20 cellular contexts compared by ENCODE assay signal in genomic region chr19:47023448-47023794, GRCh38. TPM values are rescaled to one million over a fixed set of nuclear protein-coding genes. Genes with fewer than 3 reads are reported as not detected.
A peak's percentile ranks its signal among the peaks of the same experiment; 100 is the strongest.
DNase-seq lines count a peak whose midpoint lies in the region; ATAC-seq, FAIRE-seq and TF ChIP-seq lines count a peak whose summit lies in the region.
"Had no signal": no experiment of that assay in that cellular context is flagged by ENCODE, and none has a peak within 500 bp of the region (broad histone marks: within the 10 kb centered on the region; RNA-seq: fewer than 3 reads in every experiment).

No MANE protein-coding gene starts in this region.

- no peak overlapping the region for H3K9ac ChIP-seq in Loucy (ENCODE audit: low read depth, low read length, poor library complexity, severe bottlenecking)
- H3K9ac ChIP-seq in K562 (ENCODE audit: insufficient read depth in 1 of 2, low read depth in 2 of 2, low read length in 2 of 2): peak overlapping the region in 1 of 2 experiments; percentile 76; a peak in 2 of 4 replicates

- TF ChIP-seq RAD21 in K562 (CRISPR knock-in tag; conservative IDR thresholded peaks at IDR 0.05 in 1 of 2, IDR thresholded peaks at IDR 0.05 in 1 of 2): no peak

- no peaks in the 10 kb centered on the region for H3K36me3 Mint-ChIP-seq in neural crest cell (ENCODE audit: low read depth)
- H3K36me3 Mint-ChIP-seq: activated CD4-positive, alpha-beta memory T cell treated with anti-CD3 and anti-CD28 coated beads for 36 hours; T-cell had no signal

- peaks cover 93% of the 10 kb centered on the region for H3K27me3 Mint-ChIP-seq in neural crest cell (ENCODE audit: low read depth)

- 24% methylated on average over 7 of the region's 7 CpGs for WGBS in K562 (ENCODE audit: insufficient coverage, low coverage, missing lambda C conversion rate)

- H3K4me1 ChIP-seq in Loucy (ENCODE audit: insufficient read depth, low read length, poor library complexity, severe bottlenecking) (no peaks in the 10 kb centered on the region), K562 (replicated peaks in 1 of 2; ENCODE audit: control insufficient read depth in 2 of 2, insufficient read depth in 2 of 2, low read length in 2 of 2) (peaks cover 0 to 44% of the 10 kb centered on the region in 2 experiments; a peak in 3 of 5 replicates), vagina (peaks cover 26% of the 10 kb centered on the region)

- no peaks in the 10 kb centered on the region for H4K20me1 ChIP-seq in Loucy (ENCODE audit: insufficient read depth, low read length, poor library complexity, severe bottlenecking)
- no peaks in the 10 kb centered on the region for H4K20me1 ChIP-seq in K562 (replicated peaks; ENCODE audit: control insufficient read depth, insufficient read depth, low read length)

- H3K4me3 ChIP-seq in Loucy (ENCODE audit: low read length, poor library complexity, severe bottlenecking) (no peak overlapping the region), K562 (no peak overlapping the region), vagina (no peak overlapping the region)
- H3K4me3 ChIP-seq: colonic mucosa, transverse colon had no signal

- DNase-seq in NCI-H510A treated with DMSO at 0.1 percent for 48 hours (lab: John Stamatoyannopoulos, UW) (peak; percentile 15), NCI-H510A (lab: John Stamatoyannopoulos, UW) (no peak), K562 (ENCODE audit: extremely low read depth in 1 of 4, low spot score in 3 of 4) (no peak), neural crest cell (ENCODE audit: low read depth, low spot score) (no peak), SK-N-DZ (ENCODE audit: low spot score) (no peak), EL (no peak), vagina (ENCODE audit: extremely low spot score in 2 of 2) (no peak)
- DNase-seq: ACHN; activated CD4-positive, alpha-beta memory T cell treated with anti-CD3 and anti-CD28 coated beads for 36 hours; activated naive CD4-positive, alpha-beta T cell treated with anti-CD3 and anti-CD28 coated beads, Interleukin-2, amount 50 U/mL, for 16 hours; activated T-cell treated with anti-CD3 and anti-CD28 coated beads, Interleukin-2, amount 50 U/mL, for 1 hour; colonic mucosa; nephron progenitor cell; stimulated activated naive CD8-positive, alpha-beta T cell treated with anti-CD3 and anti-CD28 coated beads, Interleukin-15, Interleukin-2, amounts not matched to agents 100 U/mL and 50 U/mL, for 24 hours; T-cell; transverse colon had no signal

- TF ChIP-seq CTCF in Loucy (conservative IDR thresholded peaks at IDR 0.05; ENCODE audit: low read length): no peak
- TF ChIP-seq CTCF in K562 (IDR thresholded peaks at IDR 0.05 in 2 of 3, conservative IDR thresholded peaks at IDR 0.05 in 1 of 3; ENCODE audit: insufficient read depth in 2 of 3, low read depth in 1 of 3, low read length in 3 of 3): no peak
- no peak for TF ChIP-seq CTCF in neural crest cell (conservative IDR thresholded peaks at IDR 0.05)
- no peak for TF ChIP-seq CTCF in vagina (IDR thresholded peaks at IDR 0.05)

- peak; percentile 52 for FAIRE-seq in K562 (lab: Jason Lieb, UNC)

- H3K27ac ChIP-seq in K562 (ENCODE audit: extremely low read depth, low read depth, low read length): no peak overlapping the region
- H3K27ac ChIP-seq in vagina: no peak overlapping the region
- H3K27ac ChIP-seq: colonic mucosa, transverse colon, VCaP had no signal

- in situ Hi-C loops in K562 (cut with MboI): no loop called here

- POLR2A ChIA-PET in K562 (lab: Yijun Ruan, JAX): interaction anchor here (0.9 to 1.7 kb wide), 3 partner anchors 13 to 23 kb away, joined by 3 to 7 read pairs (median 4); no protein-coding TSS in a partner anchor

- no peaks in the 10 kb centered on the region for H3K36me3 ChIP-seq in Loucy (ENCODE audit: insufficient read depth, low read length)
- H3K36me3 ChIP-seq in K562 (ENCODE audit: control insufficient read depth, insufficient read depth, low read length): no peaks in the 10 kb centered on the region
- H3K36me3 ChIP-seq in vagina: no peaks in the 10 kb centered on the region
- H3K36me3 ChIP-seq: colonic mucosa, transverse colon had no signal

- H3K9me3 Mint-ChIP-seq in neural crest cell: no peaks in the 10 kb centered on the region
- H3K9me3 Mint-ChIP-seq: activated CD4-positive, alpha-beta memory T cell treated with anti-CD3 and anti-CD28 coated beads for 36 hours; nephron progenitor cell; T-cell had no signal

- H3K4me2 ChIP-seq in Loucy (ENCODE audit: low read depth, low read length, poor library complexity, severe bottlenecking): peak overlapping the region; percentile 41
- H3K4me2 ChIP-seq in K562 (ENCODE audit: insufficient read depth, low read length): peak overlapping the region; percentile 20

- no peaks in the 10 kb centered on the region for H3F3A ChIP-seq in Loucy (ENCODE audit: low read depth)

- H3K27me3 ChIP-seq in Loucy (ENCODE audit: insufficient read depth, low read length, poor library complexity, severe bottlenecking): no peaks in the 10 kb centered on the region
- peaks cover 19 to 34% of the 10 kb centered on the region in 2 experiments for H3K27me3 ChIP-seq in K562 (ENCODE audit: control insufficient read depth in 2 of 2, insufficient read depth in 2 of 2, low read length in 2 of 2)
- H3K27me3 ChIP-seq in vagina: peaks cover 12% of the 10 kb centered on the region

- H3K27ac Mint-ChIP-seq in neural crest cell (ENCODE audit: unreplicated experiment): no peak overlapping the region
- H3K27ac Mint-ChIP-seq: activated CD4-positive, alpha-beta memory T cell treated with anti-CD3 and anti-CD28 coated beads for 36 hours; CD14-positive monocyte; nephron progenitor cell; T-cell had no signal

- peak; percentile 18; the same call in 1 of the 3 replicates for ATAC-seq in K562
- ATAC-seq: stimulated activated naive CD8-positive, alpha-beta T cell treated with anti-CD3 and anti-CD28 coated beads, Interleukin-15, Interleukin-2, amounts not matched to agents 100 U/mL and 50 U/mL, for 24 hours had no signal

- BruUV-seq in K562 (replicated peaks; lab: Mats Ljungman, UMichigan): no TSS peak

- H3K79me2 ChIP-seq in Loucy (ENCODE audit: insufficient read depth, low read length): no peaks in the 10 kb centered on the region
- H3K79me2 ChIP-seq in K562 (ENCODE audit: control insufficient read depth, insufficient read depth, low read length): no peaks in the 10 kb centered on the region

- H2AFZ ChIP-seq in Loucy (ENCODE audit: low read length): peak overlapping the region; percentile 78; the same call in 1 of the 2 replicates
- no peak overlapping the region for H2AFZ ChIP-seq in K562 (ENCODE audit: low read depth, low read length)

- TF ChIP-seq EP300 in K562 (IDR thresholded peaks at IDR 0.05; ENCODE audit: low read length): no peak

- H3K9me2 ChIP-seq in Loucy (replicated peaks; ENCODE audit: low read depth, low read length): no peaks in the 10 kb centered on the region

- intact Hi-C loops in K562 (cut with micrococcal nuclease) (no loop called here), vagina (cut with DNase I) (no loop called here)

- TF ChIP-seq POLR2A in K562 (conservative IDR thresholded peaks at IDR 0.05) (no peak), vagina (IDR thresholded peaks at IDR 0.05) (no peak)

- H3K9me1 ChIP-seq in K562 (ENCODE audit: control insufficient read depth, insufficient read depth, low read length): no peaks in the 10 kb centered on the region

- CTCF ChIA-PET in K562 (lab: Yijun Ruan, JAX; ENCODE audit: low intra/inter-chr PET ratio): no interaction called here

- H3K9me3 ChIP-seq in Loucy (ENCODE audit: insufficient read depth, low read depth, low read length) (no peaks in the 10 kb centered on the region), K562 (replicated peaks; ENCODE audit: control insufficient read depth, insufficient read depth, low read depth, low read length) (no peaks in the 10 kb centered on the region), vagina (no peaks in the 10 kb centered on the region)
- H3K9me3 ChIP-seq: colonic mucosa, transverse colon had no signal

- H3K4me3 Mint-ChIP-seq in neural crest cell: peak overlapping the region; percentile 67
- H3K4me3 Mint-ChIP-seq: activated CD4-positive, alpha-beta memory T cell treated with anti-CD3 and anti-CD28 coated beads for 36 hours; nephron progenitor cell; T-cell had no signal

- peaks cover 15% of the 10 kb centered on the region for H3K4me1 Mint-ChIP-seq in neural crest cell

RNA-seq across cellular contexts. Expression of gene NPAS1, which starts 3.8 kb away (rescaled TPM):
- 1.2 and 8.1 TPM in 2 replicates for total RNA-seq in K562 (2011; cell fraction: chromatin; rRNA removed; ENCODE audit: low replicate concordance)
- 4.9 and 6.5 TPM in 2 replicates for total RNA-seq in K562 (2011; cell fraction: nucleolus; rRNA removed)
- total RNA-seq in K562 (2011; cell fraction: nucleoplasm; rRNA removed): 2.3 and 3.4 TPM in 2 replicates
- total RNA-seq in K562 (2014; rRNA removed): 1.2 and 2.0 TPM in 2 replicates
- 0.13 and 0.58 TPM in 2 replicates for total RNA-seq in K562 (2014; rRNA removed; fragmentation: Illumina TruSeq; extraction: Trizol)
- 2.5 and 2.9 TPM in 2 replicates for total RNA-seq in K562 (2015; rRNA removed; fragmentation: Illumina TruSeq; extraction: Trizol)
- 5.2 and 5.3 TPM in 2 replicates for total RNA-seq in K562 (2021)
- 1.6 and 2.4 TPM in 2 replicates for polyA plus RNA-seq in K562 (2011; rRNA removed)
- polyA plus RNA-seq in K562 (2011; cell fraction: cytosol; rRNA removed): 3.2 and 9.4 TPM in 2 replicates
- 6.0 and 12.1 TPM in 2 replicates for polyA plus RNA-seq in K562 (2011; cell fraction: nucleus; rRNA removed)
- polyA plus RNA-seq in K562 (2012): 6.3 and 16.7 TPM in 2 replicates
- polyA plus RNA-seq in K562 (2014; fragmentation: Illumina TruSeq; extraction: Trizol): 1.2 and 3.2 TPM in 2 replicates
- not detected for polyA plus RNA-seq in K562 (2014; fragmentation: Nextera tagmentation; extraction: Ambion mirVana)
- polyA plus RNA-seq in K562 (2014; rRNA removed): 3.0 and 4.6 TPM in 2 replicates
- 0.39 and 0.77 TPM in 2 replicates for polyA minus RNA-seq in K562 (2011; rRNA and poly(A)+ RNA removed)
- polyA minus RNA-seq in K562 (2011; cell fraction: cytosol; rRNA and poly(A)+ RNA removed): 2.5 and 3.5 TPM in 2 replicates
- polyA minus RNA-seq in K562 (2011; cell fraction: nucleus; rRNA and poly(A)+ RNA removed): 2.0 and 2.9 TPM in 2 replicates
- 1.5 and 1.9 TPM in 2 replicates for total RNA-seq in neural crest cell
- 0.72 and 0.76 TPM in 2 replicates for polyA plus RNA-seq in SK-N-DZ (2014; cell fraction: cytosol; rRNA removed)
- 0.98 TPM in 1 of 2 replicates, not detected in the other for polyA plus RNA-seq in SK-N-DZ (2014; cell fraction: nucleus; rRNA removed)
- 0.49 TPM for total RNA-seq in vagina
- total RNA-seq: activated CD4-positive, alpha-beta memory T cell treated with anti-CD3 and anti-CD28 coated beads for 36 hours; Daoy had no signal
- polyA plus RNA-seq: CD14-positive monocyte had no signal

RNA-seq across cellular contexts. Expression of gene TMEM160, which starts 25.0 kb away (rescaled TPM):
- 1.5 and 6.1 TPM in 2 replicates for total RNA-seq in K562 (2011; cell fraction: chromatin; rRNA removed; ENCODE audit: low replicate concordance)
- 30.7 and 31.5 TPM in 2 replicates for total RNA-seq in K562 (2011; cell fraction: nucleolus; rRNA removed)
- total RNA-seq in K562 (2011; cell fraction: nucleoplasm; rRNA removed): 10.5 and 11.2 TPM in 2 replicates
- 95.2 and 166 TPM in 2 replicates for total RNA-seq in K562 (2014; rRNA removed)
- total RNA-seq in K562 (2014; rRNA removed; fragmentation: Illumina TruSeq; extraction: Trizol): 0.64 and 2.4 TPM in 2 replicates
- total RNA-seq in K562 (2015; rRNA removed; fragmentation: Illumina TruSeq; extraction: Trizol): 2.4 and 4.4 TPM in 2 replicates
- 77.6 and 79.5 TPM in 2 replicates for total RNA-seq in K562 (2021)
- polyA plus RNA-seq in K562 (2011; rRNA removed): 8.7 and 14.0 TPM in 2 replicates
- polyA plus RNA-seq in K562 (2011; cell fraction: cytosol; rRNA removed): 44.0 and 160 TPM in 2 replicates
- 12.9 and 22.9 TPM in 2 replicates for polyA plus RNA-seq in K562 (2011; cell fraction: nucleus; rRNA removed)
- 30.2 and 35.3 TPM in 2 replicates for polyA plus RNA-seq in K562 (2012)
- polyA plus RNA-seq in K562 (2014; fragmentation: Illumina TruSeq; extraction: Trizol): 1.4 TPM in 1 of 2 replicates, not detected in the other
- under 1 TPM; 0.10 to 0.25 TPM for polyA plus RNA-seq in K562 (2014; fragmentation: Nextera tagmentation; extraction: Ambion mirVana)
- polyA plus RNA-seq in K562 (2014; rRNA removed): 85.9 and 90.7 TPM in 2 replicates
- 0.69 and 0.74 TPM in 2 replicates for polyA minus RNA-seq in K562 (2011; rRNA and poly(A)+ RNA removed)
- 9.9 and 19.5 TPM in 2 replicates for polyA minus RNA-seq in K562 (2011; cell fraction: cytosol; rRNA and poly(A)+ RNA removed)
- polyA minus RNA-seq in K562 (2011; cell fraction: nucleus; rRNA and poly(A)+ RNA removed): 7.0 and 7.9 TPM in 2 replicates
- total RNA-seq in neural crest cell: 51.1 and 57.5 TPM in 2 replicates
- 109 and 113 TPM in 2 replicates for polyA plus RNA-seq in SK-N-DZ (2014; cell fraction: cytosol; rRNA removed)
- polyA plus RNA-seq in SK-N-DZ (2014; cell fraction: nucleus; rRNA removed): 54.3 and 58.0 TPM in 2 replicates
- total RNA-seq in vagina: 36.3 TPM
